9 cellular contexts compared by ENCODE assay signal in genomic region chr11:96162816-96163499, GRCh38.
DNase-seq lines count a peak whose midpoint lies in the region; ATAC-seq and TF ChIP-seq lines count a peak whose summit lies in the region.
"Had no signal": no experiment of that assay in that cellular context is flagged by ENCODE, and none has a peak within 500 bp of the region (broad histone marks: within the 10 kb centered on the region; RNA-seq: fewer than 3 reads in every experiment).

No MANE protein-coding gene starts in this region.

- H3K4me3 ChIP-seq in fibroblast of the aortic adventitia (ENCODE audit: low read depth, low read length), result peak overlapping the region; percentile 22
- no peak overlapping the region for H3K4me3 ChIP-seq in retinal pigment epithelial cell (ENCODE audit: low read length)

- DNase-seq in EL (peak; percentile 89), fibroblast of the aortic adventitia (ENCODE audit: low read depth) (peak; percentile 100), retinal pigment epithelial cell (ENCODE audit: low read depth) (peak; percentile 95), HuH-7 (ENCODE audit: low spot score) (no peak), SHP77 treated with DMSO at 0.1 percent for 48 hours (lab: John Stamatoyannopoulos, UW) (no peak), COR-L47 (lab: John Stamatoyannopoulos, UW) (no peak)

- TF ChIP-seq CTCF in fibroblast of the aortic adventitia (IDR thresholded peaks at IDR 0.05; ENCODE audit: insufficient read depth, low read length) (no peak), retinal pigment epithelial cell (conservative IDR thresholded peaks at IDR 0.05; ENCODE audit: low read depth, low read length) (no peak)

- ATAC-seq in SK-N-SH treated with all-trans-retinoic acid at 6 μM for 48 hours, result peak; percentile 74
- ATAC-seq in HG02798 (IDR thresholded peaks at IDR 0.05; ENCODE audit: poor library complexity, unreplicated experiment), result no peak
- ATAC-seq: Panc1 had no signal

TF ChIP-seq in SK-N-SH treated with all-trans-retinoic acid at 6 μM for 48 hours, 23 proteins besides CTCF, POLR2A, EP300 and RAD21:
- TF ChIP-seq PATZ1 (CRISPR knock-in tag; IDR thresholded peaks at IDR 0.05; ENCODE audit: borderline replicate concordance), result no peak
- peak; percentile 37; the same call in 1 of the 2 replicates for TF ChIP-seq ISL1 (CRISPR knock-in tag; IDR thresholded peaks at IDR 0.05)
- no peak for TF ChIP-seq ESRRG (CRISPR knock-in tag; IDR thresholded peaks at IDR 0.05)
- TF ChIP-seq ZNF565 (CRISPR knock-in tag; conservative IDR thresholded peaks at IDR 0.05; ENCODE audit: low read depth), result 0 out of 2 replicates have a peak, but pooled peaks have one; percentile 20
- no peak for TF ChIP-seq TCF4 (CRISPR knock-in tag; IDR thresholded peaks at IDR 0.05; ENCODE audit: borderline replicate concordance)
- TF ChIP-seq CSDC2 (CRISPR knock-in tag; IDR thresholded peaks at IDR 0.05), result no peak
TF ChIP-seq in SK-N-SH treated with all-trans-retinoic acid at 6 μM for 48 hours: peak in this region for 2.

Comparison
In these comparisons a context has a peak if more than half of its experiments do, and no peak if none do; other contexts are left out.
1. DNase-seq: peak in EL (single experiment), fibroblast of the aortic adventitia (single experiment) and retinal pigment epithelial cell (single experiment); none in HuH-7 (single experiment), SHP77 treated with DMSO at 0.1 percent for 48 hours (single experiment) and COR-L47 (single experiment).